ENCODE assay signal across 8 cellular contexts in the genomic region with DNA sequence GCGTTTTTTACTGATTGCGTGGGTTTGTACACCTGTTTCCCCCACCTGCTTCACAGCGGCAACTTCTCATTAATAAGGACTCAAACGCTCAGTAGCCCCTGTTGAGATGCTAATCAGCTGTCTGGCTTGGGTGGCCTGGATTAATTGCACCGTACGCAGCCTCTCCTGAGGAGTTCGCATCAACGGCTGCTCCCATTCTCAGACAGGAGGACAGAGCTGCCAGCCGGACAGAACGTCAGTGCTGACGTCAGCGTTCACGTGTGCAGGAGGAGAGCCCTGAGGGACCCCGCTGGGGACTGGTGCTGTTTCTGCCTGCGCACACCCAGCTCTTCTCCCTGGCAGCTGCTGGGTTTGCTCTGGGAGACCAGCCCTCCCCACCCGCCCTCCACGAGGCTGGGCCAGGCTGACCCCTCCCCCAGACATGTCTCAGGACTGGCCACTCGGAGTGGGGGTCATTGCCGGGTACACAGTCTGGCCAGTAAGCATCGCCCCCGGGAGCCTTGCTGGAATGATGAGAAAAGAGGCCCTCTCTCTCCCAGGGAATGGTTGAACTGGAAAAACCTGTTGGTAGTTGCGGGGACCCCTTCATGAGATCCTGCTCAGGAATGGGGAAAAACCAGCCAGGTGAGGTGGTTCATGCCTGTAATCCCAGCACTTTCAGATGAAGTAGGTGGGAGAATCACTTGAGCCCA.
DNase-seq lines count a peak whose midpoint lies in the region; ATAC-seq lines count a peak whose summit lies in the region.

No MANE protein-coding gene starts in this region.

- ATAC-seq in stimulated activated naive CD8-positive, alpha-beta T cell treated with anti-CD3 and anti-CD28 coated beads, Interleukin-15, Interleukin-2, amounts not matched to agents 100 U/mL and 50 U/mL, for 24 hours, result peak; percentile 53
- ATAC-seq in HG02852 (IDR thresholded peaks at IDR 0.05; ENCODE audit: unreplicated experiment), result no peak
- ATAC-seq in GM21367 (IDR thresholded peaks at IDR 0.05; ENCODE audit: unreplicated experiment), result no peak

- DNase-seq in EL (peak; percentile 69), NCI-H345 treated with DMSO at 0.1 percent for 48 hours (lab: John Stamatoyannopoulos, UW; ENCODE audit: unreplicated experiment) (peak; percentile 82), cerebellar nuclear complex (lab: John Stamatoyannopoulos, UW) (peak; percentile 36 to 77), left kidney (ENCODE audit: low read depth, low spot score) (peak; percentile 95), activated gamma-delta T cell treated with Interleukin-2 at 50 U/mL for 16 hours (no peak)
- DNase-seq in stimulated activated naive CD8-positive, alpha-beta T cell treated with anti-CD3 and anti-CD28 coated beads, Interleukin-15, Interleukin-2, amounts not matched to agents 100 U/mL and 50 U/mL, for 24 hours, result peak; percentile 51
